In genomic region chr12:12032771-12033588, GRCh38 we compare ENCODE assay signal across 8 cellular contexts. TPM values are rescaled to one million over a fixed set of nuclear protein-coding genes. Genes with fewer than 3 reads are reported as not detected.
DNase-seq lines count a peak whose midpoint lies in the region; ATAC-seq and TF ChIP-seq lines count a peak whose summit lies in the region.

No MANE protein-coding gene starts in this region.

- H3K27me3 ChIP-seq in neural cell (ENCODE audit: insufficient read depth, low read depth, low read length): no peaks in the 10 kb centered on the region

- no peak for TF ChIP-seq EP300 in neural cell (conservative IDR thresholded peaks at IDR 0.05; ENCODE audit: poor library complexity, severe bottlenecking)

- no peak for ATAC-seq in GM21737 (IDR thresholded peaks at IDR 0.05; ENCODE audit: unreplicated experiment)

- no peaks in the 10 kb centered on the region for H3K9me3 ChIP-seq in neural cell (ENCODE audit: low read length)

- H2AFZ ChIP-seq in neural cell (ENCODE audit: low read depth, low read length): peak overlapping the region; percentile 7

- no peak overlapping the region for H3K4me2 ChIP-seq in neural cell (ENCODE audit: low read length)

- no peaks in the 10 kb centered on the region for H3K9me2 ChIP-seq in neural cell (ENCODE audit: insufficient read depth, low read length)

- H3K4me3 ChIP-seq in LNCaP clone FGC (ENCODE audit: low read depth, low read length) (peak overlapping the region; percentile 42), neural cell (ENCODE audit: low read length) (peak overlapping the region; percentile 51)

- POLR2A ChIA-PET in RWPE1 (lab: Yijun Ruan, JAX; ENCODE audit: low non-redundant PET): no interaction called here

- no peaks in the 10 kb centered on the region for H3K36me3 ChIP-seq in neural cell (ENCODE audit: insufficient read depth, low read length)

- H3K27ac ChIP-seq in RWPE1 (no peak overlapping the region), neural cell (ENCODE audit: low read length) (no peak overlapping the region), substantia nigra (ENCODE audit: low read depth, low read length, poor library complexity, severe bottlenecking) (peak overlapping the region; percentile 52)

- H4K20me1 ChIP-seq in neural cell (ENCODE audit: insufficient read depth): no peaks in the 10 kb centered on the region

- no peaks in the 10 kb centered on the region for H3F3A ChIP-seq in neural cell (ENCODE audit: insufficient read depth, low read length, poor library complexity, severe bottlenecking)

- CTCF ChIA-PET in RWPE1 (lab: Yijun Ruan, JAX): interaction anchor here (0.5 to 3.0 kb wide), 24 partner anchors 10 to 1931 kb away, joined by 3 to 45 read pairs (median 4); no protein-coding TSS in a partner anchor

- DNase-seq in GM04503 (ENCODE audit: low read depth): peak; percentile 22
- peak; percentile 89 for DNase-seq in LNCaP clone FGC (ENCODE audit: low read depth)
- DNase-seq in RWPE1 (ENCODE audit: low spot score): peak; percentile 78
- DNase-seq in activated naive CD4-positive, alpha-beta T cell treated with Interleukin-2 at 50 U/mL for 16 hours: peak; percentile 73
- peak; percentile 75 for DNase-seq in foreskin melanocyte
- peak in 43 of 49 donors; percentile 8 to 83 (median 61) for DNase-seq in substantia nigra (lab: John Stamatoyannopoulos, UW)

- peak overlapping the region; percentile 39 for H3K9ac ChIP-seq in neural cell (ENCODE audit: low read length)

- TF ChIP-seq CTCF in LNCaP clone FGC (IDR thresholded peaks at IDR 0.05; ENCODE audit: control insufficient read depth, extremely low read depth, insufficient read depth) (peak; percentile 84), RWPE1 (conservative IDR thresholded peaks at IDR 0.05; ENCODE audit: low read depth) (peak; percentile 65), neural cell (IDR thresholded peaks at IDR 0.05; ENCODE audit: poor library complexity, severe bottlenecking) (peak; percentile 97)

- peak; percentile 99 for TF ChIP-seq RAD21 in neural cell (conservative IDR thresholded peaks at IDR 0.05)

- no peaks in the 10 kb centered on the region for H3K79me2 ChIP-seq in neural cell (replicated peaks; ENCODE audit: insufficient read depth, low read length)

TF ChIP-seq in neural cell, 6 proteins besides CTCF, POLR2A, EP300 and RAD21:
- TF ChIP-seq, protein P1, sequence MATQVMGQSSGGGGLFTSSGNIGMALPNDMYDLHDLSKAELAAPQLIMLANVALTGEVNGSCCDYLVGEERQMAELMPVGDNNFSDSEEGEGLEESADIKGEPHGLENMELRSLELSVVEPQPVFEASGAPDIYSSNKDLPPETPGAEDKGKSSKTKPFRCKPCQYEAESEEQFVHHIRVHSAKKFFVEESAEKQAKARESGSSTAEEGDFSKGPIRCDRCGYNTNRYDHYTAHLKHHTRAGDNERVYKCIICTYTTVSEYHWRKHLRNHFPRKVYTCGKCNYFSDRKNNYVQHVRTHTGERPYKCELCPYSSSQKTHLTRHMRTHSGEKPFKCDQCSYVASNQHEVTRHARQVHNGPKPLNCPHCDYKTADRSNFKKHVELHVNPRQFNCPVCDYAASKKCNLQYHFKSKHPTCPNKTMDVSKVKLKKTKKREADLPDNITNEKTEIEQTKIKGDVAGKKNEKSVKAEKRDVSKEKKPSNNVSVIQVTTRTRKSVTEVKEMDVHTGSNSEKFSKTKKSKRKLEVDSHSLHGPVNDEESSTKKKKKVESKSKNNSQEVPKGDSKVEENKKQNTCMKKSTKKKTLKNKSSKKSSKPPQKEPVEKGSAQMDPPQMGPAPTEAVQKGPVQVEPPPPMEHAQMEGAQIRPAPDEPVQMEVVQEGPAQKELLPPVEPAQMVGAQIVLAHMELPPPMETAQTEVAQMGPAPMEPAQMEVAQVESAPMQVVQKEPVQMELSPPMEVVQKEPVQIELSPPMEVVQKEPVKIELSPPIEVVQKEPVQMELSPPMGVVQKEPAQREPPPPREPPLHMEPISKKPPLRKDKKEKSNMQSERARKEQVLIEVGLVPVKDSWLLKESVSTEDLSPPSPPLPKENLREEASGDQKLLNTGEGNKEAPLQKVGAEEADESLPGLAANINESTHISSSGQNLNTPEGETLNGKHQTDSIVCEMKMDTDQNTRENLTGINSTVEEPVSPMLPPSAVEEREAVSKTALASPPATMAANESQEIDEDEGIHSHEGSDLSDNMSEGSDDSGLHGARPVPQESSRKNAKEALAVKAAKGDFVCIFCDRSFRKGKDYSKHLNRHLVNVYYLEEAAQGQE (IDR thresholded peaks at IDR 0.05; ENCODE audit: borderline replicate concordance): peak; percentile 72
- TF ChIP-seq SMC3 (conservative IDR thresholded peaks at IDR 0.05; ENCODE audit: poor library complexity): peak; percentile 100
- TF ChIP-seq TAF1 (IDR thresholded peaks at IDR 0.05; ENCODE audit: low read depth): no peak
- no peak for TF ChIP-seq POLR2AphosphoS5 (IDR thresholded peaks at IDR 0.05)
- TF ChIP-seq EZH2 (IDR thresholded peaks at IDR 0.05; ENCODE audit: borderline replicate concordance, insufficient read depth, low read length, poor library complexity, severe bottlenecking): no peak
- TF ChIP-seq MXI1 (conservative IDR thresholded peaks at IDR 0.05; ENCODE audit: poor library complexity, severe bottlenecking): peak; percentile 34
TF ChIP-seq in neural cell: peak in this region for 3.

RNA-seq across cellular contexts. Expression of gene BCL2L14, which starts 37.8 kb away (rescaled TPM):
- not detected in 2 replicates for polyA plus RNA-seq in neural cell
- polyA minus RNA-seq in neural cell: not detected in 2 replicates

Comparison
In these comparisons a context has a peak if more than half of its experiments do, and no peak if none do; other contexts are left out.
1. DNase-seq: peak in every context shown above with its lines; median percentile 89 in LNCaP clone FGC; 78 in RWPE1; 75 in foreskin melanocyte; 73 in activated naive CD4-positive, alpha-beta T cell treated with Interleukin-2 at 50 U/mL for 16 hours; 61 in substantia nigra; 22 in GM04503.